Comparison of ENCODE assay signal across 7 cellular contexts in genomic region chr1:184829496-184829895, GRCh38.
DNase-seq lines count a peak whose midpoint lies in the region; ATAC-seq and TF ChIP-seq lines count a peak whose summit lies in the region.
"Not testable (repeated sequence)": the region's sequence is repeated elsewhere in the genome, so short reads cannot be mapped to it uniquely, and the experiment has no call there.

No MANE protein-coding gene starts in this region.

- 73 to 87% (median 84%) methylated on average over 6 of the region's 6 CpGs for WGBS in heart left ventricle, 4 donors
- no CpG with 5 or more reads among the region's 6 CpGs for WGBS in trophoblast cell (ENCODE audit: extremely low coverage, insufficient coverage, insufficient read length)

- H3K27ac Mint-ChIP-seq in CD4-positive, CD25-positive, alpha-beta regulatory T cell = peak overlapping the region in 2 of 3 donors; percentile 28 to 47
- H3K27ac Mint-ChIP-seq in central memory CD8-positive, alpha-beta T cell (ENCODE audit: low read depth) = peak overlapping the region; percentile 14

- not testable (repeated sequence) for DNase-seq in CD4-positive, CD25-positive, alpha-beta regulatory T cell; central memory CD8-positive, alpha-beta T cell (ENCODE audit: low spot score in 2 of 2); heart left ventricle; right atrium auricular region (ENCODE audit: low spot score); trophoblast cell; tibial artery
- DNase-seq in gastrocnemius medialis = peak; percentile 22 to 59

- not testable (repeated sequence) for H4K91ac ChIP-seq in trophoblast cell (ENCODE audit: low read depth, low read length)

- not testable (repeated sequence) for ATAC-seq in CD4-positive, CD25-positive, alpha-beta regulatory T cell (ENCODE audit: low read depth in 2 of 2); central memory CD8-positive, alpha-beta T cell (replicated peaks; ENCODE audit: extremely low read depth, poor library complexity, severe bottlenecking); heart left ventricle
- peak; percentile 30 to 41 for ATAC-seq in gastrocnemius medialis

- not testable (repeated sequence) for H2AK5ac ChIP-seq in trophoblast cell (ENCODE audit: low read length)

- not testable (repeated sequence) for H2BK120ac ChIP-seq in trophoblast cell (ENCODE audit: insufficient read depth, low read length, poor library complexity)

- H3K9ac ChIP-seq in trophoblast cell (ENCODE audit: low read length) = not testable (repeated sequence)

- in situ Hi-C loops in gastrocnemius medialis (cut with MboI; ENCODE audit: low sequenced_read_pairs in 4 of 4) = not testable (repeated sequence)

- H3K27ac ChIP-seq in CD4-positive, CD25-positive, alpha-beta regulatory T cell (ENCODE audit: insufficient read depth, low read length, poor library complexity, severe bottlenecking); trophoblast cell (ENCODE audit: low read depth, low read length): not testable (repeated sequence)
- H3K27ac ChIP-seq in heart left ventricle (peak overlapping the region in 8 of 12 donors; percentile 6 to 90 (median 86)), right atrium auricular region (peak overlapping the region; percentile 32 to 93), gastrocnemius medialis (peak overlapping the region; percentile 73 to 82 (median 81)), tibial artery (peak overlapping the region; percentile 41 to 81)

- not testable (repeated sequence) for H2AFZ ChIP-seq in trophoblast cell (ENCODE audit: insufficient read depth, low read length, poor library complexity)

- H2BK12ac ChIP-seq in trophoblast cell (ENCODE audit: low read length) = peak overlapping the region; percentile 89

- not testable (repeated sequence) for H3K4me2 ChIP-seq in trophoblast cell (ENCODE audit: low read length)

- TF ChIP-seq CTCF in heart left ventricle (IDR thresholded peaks at IDR 0.05); right atrium auricular region (IDR thresholded peaks at IDR 0.05); gastrocnemius medialis (IDR thresholded peaks at IDR 0.05 in 4 of 5, conservative IDR thresholded peaks at IDR 0.05 in 1 of 5); tibial artery (IDR thresholded peaks at IDR 0.05): not testable (repeated sequence)

- TF ChIP-seq POLR2A in heart left ventricle (IDR thresholded peaks at IDR 0.05); gastrocnemius medialis (IDR thresholded peaks at IDR 0.05): not testable (repeated sequence)

- not testable (repeated sequence) for H3K9me3 Mint-ChIP-seq in CD4-positive, CD25-positive, alpha-beta regulatory T cell; central memory CD8-positive, alpha-beta T cell

- H3K27me3 ChIP-seq in CD4-positive, CD25-positive, alpha-beta regulatory T cell (ENCODE audit: control insufficient read depth, insufficient read depth, low read length); heart left ventricle; right atrium auricular region; trophoblast cell (ENCODE audit: insufficient read depth, low read length); gastrocnemius medialis; tibial artery: not testable (repeated sequence)

- not testable (repeated sequence) for H4K8ac ChIP-seq in trophoblast cell (ENCODE audit: low read depth, low read length)

- not testable (repeated sequence) for H3K4me1 ChIP-seq in CD4-positive, CD25-positive, alpha-beta regulatory T cell (ENCODE audit: control insufficient read depth, insufficient read depth, low read length, poor library complexity, severe bottlenecking); trophoblast cell (ENCODE audit: control insufficient read depth in 1 of 2, insufficient read depth in 2 of 2, low read length in 2 of 2)
- H3K4me1 ChIP-seq in heart left ventricle (peaks cover 0 to 56% (median 43%) of the 10 kb centered on the region in 12 donors), right atrium auricular region (peaks cover 0 to 44% of the 10 kb centered on the region in 2 donors), gastrocnemius medialis (peaks cover 44 to 50% of the 10 kb centered on the region in 2 donors), tibial artery (peaks cover 0 to 63% (median 43%) of the 10 kb centered on the region in 4 donors)

- not testable (repeated sequence) for H3K14ac ChIP-seq in trophoblast cell (ENCODE audit: low read length)

- H3K36me3 ChIP-seq in CD4-positive, CD25-positive, alpha-beta regulatory T cell (ENCODE audit: control insufficient read depth, insufficient read depth, low read length) = peaks cover 29% of the 10 kb centered on the region
- H3K36me3 ChIP-seq in heart left ventricle (peaks cover 0 to 27% (median 16%) of the 10 kb centered on the region in 9 donors), right atrium auricular region (peaks cover 32% of the 10 kb centered on the region)
- H3K36me3 ChIP-seq in trophoblast cell (ENCODE audit: control insufficient read depth in 1 of 2, insufficient read depth in 2 of 2, low read length in 2 of 2); gastrocnemius medialis; tibial artery: not testable (repeated sequence)

- not testable (repeated sequence) for H3K79me2 ChIP-seq in trophoblast cell (ENCODE audit: control insufficient read depth, insufficient read depth, low read length, poor library complexity)

- H3K4me1 Mint-ChIP-seq in CD4-positive, CD25-positive, alpha-beta regulatory T cell = not testable (repeated sequence)
- peaks cover 19% of the 10 kb centered on the region for H3K4me1 Mint-ChIP-seq in central memory CD8-positive, alpha-beta T cell

- not testable (repeated sequence) for H3K18ac ChIP-seq in trophoblast cell (ENCODE audit: low read length)

- H4K12ac ChIP-seq in trophoblast cell (ENCODE audit: low read depth, low read length) = not testable (repeated sequence)

- not testable (repeated sequence) for H3K9me3 ChIP-seq in CD4-positive, CD25-positive, alpha-beta regulatory T cell (ENCODE audit: control insufficient read depth in 2 of 2, low read length in 2 of 2); heart left ventricle; right atrium auricular region; trophoblast cell (ENCODE audit: insufficient read depth, low read depth, low read length); gastrocnemius medialis; tibial artery

- intact Hi-C loops in heart left ventricle (cut with DNase I) = loop anchor here in 6 of 10 donors (5.0 to 10.0 kb wide), 8 partner anchors 33 to 143 kb away; partner anchors contain the start of gene NIBAN1 (in 2 of the 6)
- intact Hi-C loops in gastrocnemius medialis (cut with DNase I; ENCODE audit: low total_unique reads) = loop anchor here (2.0 kb wide), 1 partner anchor 27 kb away; no protein-coding TSS in a partner anchor
- intact Hi-C loops in tibial artery (cut with DNase I; ENCODE audit: low total_unique reads) = loop anchor here (5.0 to 10.0 kb wide), 2 partner anchors 55 to 143 kb away; partner anchors contain the start of gene NIBAN1

- not testable (repeated sequence) for H3K27me3 Mint-ChIP-seq in CD4-positive, CD25-positive, alpha-beta regulatory T cell; central memory CD8-positive, alpha-beta T cell

- not testable (repeated sequence) for H3K23ac ChIP-seq in trophoblast cell (ENCODE audit: low read length)

- not testable (repeated sequence) for H3K4me3 ChIP-seq in CD4-positive, CD25-positive, alpha-beta regulatory T cell (ENCODE audit: low read depth, low read length); heart left ventricle; right atrium auricular region; trophoblast cell (ENCODE audit: low read depth, low read length); gastrocnemius medialis; tibial artery

- not testable (repeated sequence) for H3K4me3 Mint-ChIP-seq in CD4-positive, CD25-positive, alpha-beta regulatory T cell; central memory CD8-positive, alpha-beta T cell

- not testable (repeated sequence) for H3K4ac ChIP-seq in trophoblast cell (ENCODE audit: low read depth, low read length)

- not testable (repeated sequence) for H3K79me1 ChIP-seq in trophoblast cell (ENCODE audit: low read length)

- peaks cover 43% of the 10 kb centered on the region for H3K36me3 Mint-ChIP-seq in CD4-positive, CD25-positive, alpha-beta regulatory T cell
- peaks cover 28% of the 10 kb centered on the region for H3K36me3 Mint-ChIP-seq in central memory CD8-positive, alpha-beta T cell (ENCODE audit: insufficient read depth)

- not testable (repeated sequence) for H2BK5ac ChIP-seq in trophoblast cell (ENCODE audit: low read depth, low read length, poor library complexity)
